In genomic region chr2:5145801-5146200, GRCh38 we compare ENCODE assay signal across 23 cellular contexts.
"Had no signal": no experiment of that assay in that cellular context is flagged by ENCODE, and none has a peak within 500 bp of the region (broad histone marks: within the 10 kb centered on the region; RNA-seq: fewer than 3 reads in every experiment).

No MANE protein-coding gene starts in this region.

- H3K4me3 ChIP-seq: dorsolateral prefrontal cortex, gastrocnemius medialis, lung, ovary, psoas muscle, right lobe of liver, suprapubic skin, transverse colon, upper lobe of right lung, uterus had no signal

- DNase-seq: dorsolateral prefrontal cortex; effector CD4-positive, alpha-beta T cell; foreskin fibroblast; gastrocnemius medialis; head of caudate nucleus; natural killer cell; occipital lobe; ovary; posterior cingulate gyrus; psoas muscle; right lobe of liver; small intestine; stimulated activated CD4-positive, alpha-beta T cell treated with anti-CD3 and anti-CD28 coated beads, Interleukin-15, amount 100 ng/mL, for 24 hours; stimulated activated CD4-positive, alpha-beta T cell treated with anti-CD3 and anti-CD28 coated beads, Interleukin-2, amount 100 ng/mL, for 48 hours; stimulated activated naive B cell treated with anti-CD40 and anti-IgM and Interleukin-4, amounts not matched to agents 10 μg/mL and 1 μg/mL and 100 μg/mL, for 72 hours; stimulated activated naive CD8-positive, alpha-beta T cell treated with anti-CD3 and anti-CD28 coated beads, Interleukin-15, amount 100 ng/mL, for 72 hours; transverse colon; upper lobe of right lung; uterus had no signal

- ATAC-seq: esophagus mucosa; gastrocnemius medialis; left lobe of liver; natural killer cell; psoas muscle; right lobe of liver; stimulated activated naive B cell treated with anti-CD40 and anti-IgM and Interleukin-4, amounts not matched to agents 10 μg/mL and 1 μg/mL and 100 μg/mL, for 72 hours; stimulated activated naive CD8-positive, alpha-beta T cell treated with anti-CD3 and anti-CD28 coated beads, Interleukin-15, amount 100 ng/mL, for 72 hours; upper lobe of right lung had no signal
